ENCODE assay signal across 8 cellular contexts in genomic region chr7:30479356-30480120, GRCh38. TPM values are rescaled to one million over a fixed set of nuclear protein-coding genes. Genes with fewer than 3 reads are reported as not detected.
DNase-seq lines count a peak whose midpoint lies in the region; FAIRE-seq and TF ChIP-seq lines count a peak whose summit lies in the region.
"Not testable (repeated sequence)": the region's sequence is repeated elsewhere in the genome, so short reads cannot be mapped to it uniquely, and the experiment has no call there.

No MANE protein-coding gene starts in this region.

- not testable (repeated sequence) for H3K9me3 ChIP-seq in hepatocyte (ENCODE audit: low read depth)

- not testable (repeated sequence) for H3K9me2 ChIP-seq in hepatocyte (replicated peaks; ENCODE audit: insufficient read depth)

- peaks cover 28% of the 10 kb centered on the region for H3K4me1 ChIP-seq in hepatocyte (ENCODE audit: insufficient read depth)

- not testable (repeated sequence) for H3K27me3 ChIP-seq in hepatocyte

- H3K9me3 Mint-ChIP-seq in IgD-negative memory B cell; neural crest cell; stimulated activated naive CD8-positive, alpha-beta T cell treated with anti-CD3 and anti-CD28 coated beads, Interleukin-15, Interleukin-2, amounts not matched to agents 100 ng/mL and 50 ng/mL, for 24 hours: not testable (repeated sequence)

- H2AFZ ChIP-seq in hepatocyte: peak overlapping the region; percentile 81

- not testable (repeated sequence) for H3K79me2 ChIP-seq in hepatocyte

- 88% methylated on average over 14 of the region's 14 CpGs for WGBS in hepatocyte (ENCODE audit: low lambda C conversion rate, missing lambda C conversion rate)

- not testable (repeated sequence) for TF ChIP-seq CTCF in choroid plexus epithelial cell (conservative IDR thresholded peaks at IDR 0.05; ENCODE audit: low read depth, low read length); hepatocyte (IDR thresholded peaks at IDR 0.05; ENCODE audit: poor library complexity); neural crest cell (conservative IDR thresholded peaks at IDR 0.05)

- in situ Hi-C loops in Caki2 (cut with HindIII; ENCODE audit: low pct_unique_long_range_greater_than_20kb, low sequenced_read_pairs): not testable (repeated sequence)

- not testable (repeated sequence) for H3K27me3 Mint-ChIP-seq in IgD-negative memory B cell; neural crest cell (ENCODE audit: low read depth); stimulated activated naive CD8-positive, alpha-beta T cell treated with anti-CD3 and anti-CD28 coated beads, Interleukin-15, Interleukin-2, amounts not matched to agents 100 ng/mL and 50 ng/mL, for 24 hours

- H3K27ac ChIP-seq in hepatocyte: peak overlapping the region; percentile 97

- peaks cover 36 to 37% (median 37%) of the 10 kb centered on the region in 3 donors for H3K4me1 Mint-ChIP-seq in IgD-negative memory B cell
- peaks cover 13% of the 10 kb centered on the region for H3K4me1 Mint-ChIP-seq in neural crest cell
- H3K4me1 Mint-ChIP-seq in stimulated activated naive CD8-positive, alpha-beta T cell treated with anti-CD3 and anti-CD28 coated beads, Interleukin-15, Interleukin-2, amounts not matched to agents 100 ng/mL and 50 ng/mL, for 24 hours (ENCODE audit: low read depth): peaks cover 51% of the 10 kb centered on the region

- not testable (repeated sequence) for H4K20me1 ChIP-seq in hepatocyte (ENCODE audit: insufficient read depth, poor library complexity, severe bottlenecking)

- DNase-seq in Caki2 (ENCODE audit: low read depth) (peak; percentile 12), RCC 7860 (ENCODE audit: low spot score) (peak; percentile 43), choroid plexus epithelial cell (ENCODE audit: low read depth) (peak; percentile 75)
- DNase-seq in activated CD8-positive, alpha-beta memory T cell treated with anti-CD3 and anti-CD28 coated beads, Interleukin-2, amount 50 U/mL, for 4 hours: peak; percentile 29
- DNase-seq in hepatocyte (ENCODE audit: low spot score); neural crest cell (ENCODE audit: low read depth, low spot score): not testable (repeated sequence)

- H3K27ac Mint-ChIP-seq in IgD-negative memory B cell: peak overlapping the region; percentile 7 to 95 (median 92)
- not testable (repeated sequence) for H3K27ac Mint-ChIP-seq in neural crest cell (ENCODE audit: unreplicated experiment)
- H3K27ac Mint-ChIP-seq in stimulated activated naive CD8-positive, alpha-beta T cell treated with anti-CD3 and anti-CD28 coated beads, Interleukin-15, Interleukin-2, amounts not matched to agents 100 ng/mL and 50 ng/mL, for 24 hours: peak overlapping the region; percentile 84

- H3K4me2 ChIP-seq in hepatocyte: peak overlapping the region; percentile 88

- not testable (repeated sequence) for FAIRE-seq in RCC 7860 (lab: Jason Lieb, UNC)

- H3K4me3 Mint-ChIP-seq in IgD-negative memory B cell: peak overlapping the region in 3 of 4 donors; percentile 95 to 96 (median 95)
- H3K4me3 Mint-ChIP-seq in neural crest cell: peak overlapping the region; percentile 79
- H3K4me3 Mint-ChIP-seq in stimulated activated naive CD8-positive, alpha-beta T cell treated with anti-CD3 and anti-CD28 coated beads, Interleukin-15, Interleukin-2, amounts not matched to agents 100 ng/mL and 50 ng/mL, for 24 hours: peak overlapping the region; percentile 91

- H3K4me3 ChIP-seq in choroid plexus epithelial cell (ENCODE audit: low read depth, low read length) (peak overlapping the region; percentile 82), hepatocyte (peak overlapping the region; percentile 87)

- not testable (repeated sequence) for H3K36me3 Mint-ChIP-seq in IgD-negative memory B cell; neural crest cell (ENCODE audit: low read depth); stimulated activated naive CD8-positive, alpha-beta T cell treated with anti-CD3 and anti-CD28 coated beads, Interleukin-15, Interleukin-2, amounts not matched to agents 100 ng/mL and 50 ng/mL, for 24 hours (ENCODE audit: low read depth)

- H3K36me3 ChIP-seq in hepatocyte (replicated peaks; ENCODE audit: insufficient read depth, low read depth): not testable (repeated sequence)

RNA-seq across cellular contexts. Expression of gene NOD1, which starts 1.0 kb away (rescaled TPM):
- 10.3 and 22.4 TPM in 2 replicates for total RNA-seq in Caki2 (2014; rRNA removed; shearing (Covaris generic); ENCODE audit: low replicate concordance)
- 13.5 TPM for polyA plus RNA-seq in IgD-negative memory B cell
- 6.1 and 6.9 TPM in 2 replicates for total RNA-seq in hepatocyte
- 3.0 and 7.5 TPM in 2 replicates for polyA plus RNA-seq in hepatocyte
- 8.1 and 9.1 TPM in 2 replicates for total RNA-seq in neural crest cell

RNA-seq across cellular contexts. Expression of gene GGCT, which starts 25.1 kb away (rescaled TPM):
- 62.6 and 71.6 TPM in 2 replicates for total RNA-seq in Caki2 (2014; rRNA removed; shearing (Covaris generic); ENCODE audit: low replicate concordance)
- polyA plus RNA-seq in IgD-negative memory B cell (25.4 TPM), hepatocyte (46.9 and 55.7 TPM in 2 replicates)
- total RNA-seq in hepatocyte (43.4 and 47.2 TPM in 2 replicates), neural crest cell (73.1 and 77.5 TPM in 2 replicates)
